10 cellular contexts compared by ENCODE assay signal in the genomic region with DNA sequence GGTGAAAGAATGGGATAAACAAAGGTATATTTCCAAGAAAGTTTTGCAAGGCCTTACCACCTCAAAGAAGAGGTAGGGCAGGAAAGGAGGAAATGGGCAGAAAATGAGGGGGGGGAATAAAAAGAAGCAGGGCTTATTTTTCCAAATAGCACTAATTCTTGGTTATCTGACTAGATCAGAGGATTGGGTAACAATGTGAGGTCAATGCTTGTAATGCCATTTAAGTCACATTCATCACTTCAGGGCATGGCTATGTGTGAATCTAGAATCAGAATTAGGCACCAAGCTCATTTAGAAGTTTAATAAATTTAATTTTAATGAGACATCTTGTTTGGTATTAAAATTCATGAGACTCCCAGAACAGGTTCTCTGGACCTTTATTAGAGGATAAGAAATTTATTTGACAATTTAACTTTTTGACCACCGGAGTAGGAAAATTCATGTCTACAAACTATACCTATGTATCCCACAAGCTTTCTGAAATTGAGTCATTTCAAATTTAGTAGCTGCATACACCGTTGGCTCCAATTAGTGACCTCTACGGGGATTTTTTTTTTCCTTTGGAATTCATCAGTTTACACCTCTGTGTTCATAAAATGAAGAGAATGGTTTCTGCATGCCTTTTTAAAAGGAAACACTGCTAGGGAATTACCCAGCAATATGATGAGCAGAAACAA. TPM values are rescaled to one million over a fixed set of nuclear protein-coding genes. Genes with fewer than 3 reads are reported as not detected.
A peak's percentile ranks its signal among the peaks of the same experiment; 100 is the strongest.
DNase-seq lines count a peak whose midpoint lies in the region; ATAC-seq and TF ChIP-seq lines count a peak whose summit lies in the region.
"Had no signal": no experiment of that assay in that cellular context is flagged by ENCODE, and none has a peak within 500 bp of the region (broad histone marks: within the 10 kb centered on the region; RNA-seq: fewer than 3 reads in every experiment).

No MANE protein-coding gene starts in this region.

- CTCF ChIA-PET in CD4-positive, alpha-beta memory T cell (lab: Charles Lee; ENCODE audit: partially characterized antibody), result interaction anchor here (1.8 kb wide), 1 partner anchor 11 kb away, joined by 5 read pairs; no protein-coding TSS in a partner anchor
- CTCF ChIA-PET in HCT116 (lab: Charles Lee), result interaction anchor here (1.2 kb wide), 1 partner anchor 14 kb away, joined by 4 read pairs; no protein-coding TSS in a partner anchor

- no peaks in the 10 kb centered on the region for H3K9me2 ChIP-seq in HCT116 (ENCODE audit: insufficient read depth)

- H3K9me3 Mint-ChIP-seq in CD4-positive, alpha-beta memory T cell, result peaks cover 0 to 7% (median 0%) of the 10 kb centered on the region in 8 donors
- no peaks in the 10 kb centered on the region for H3K9me3 Mint-ChIP-seq in nephron

- no peak overlapping the region for H3K9ac ChIP-seq in HCT116 (ENCODE audit: low read length)

- peaks cover 0 to 4% of the 10 kb centered on the region in 2 donors for H3K36me3 Mint-ChIP-seq in CD4-positive, alpha-beta memory T cell
- H3K36me3 Mint-ChIP-seq in nephron (ENCODE audit: low read depth), result peaks cover 9% of the 10 kb centered on the region

- DNase-seq in CD4-positive, alpha-beta memory T cell, result no peak
- DNase-seq in HCT116 (ENCODE audit: low read depth, low spot score), result no peak
- DNase-seq in body of pancreas, result no peak
- DNase-seq in right atrium auricular region (ENCODE audit: low spot score), result no peak
- DNase-seq in activated gamma-delta T cell (lab: John Stamatoyannopoulos, UW), result no peak
- no peak for DNase-seq in posterior vena cava (ENCODE audit: low spot score)
- DNase-seq: NCI-H2081 treated with DMSO at 0.1 percent for 48 hours had no signal

- H2AFZ ChIP-seq in HCT116 (ENCODE audit: low read depth, low read length, poor library complexity, severe bottlenecking), result no peak overlapping the region

- ATAC-seq in HCT116, result no peak
- no peak for ATAC-seq in body of pancreas
- no peak for ATAC-seq in HG03354 (IDR thresholded peaks at IDR 0.05; ENCODE audit: poor library complexity, severe bottlenecking, unreplicated experiment)

- no peaks in the 10 kb centered on the region for H4K20me1 ChIP-seq in HCT116 (ENCODE audit: insufficient read depth)

- no peaks in the 10 kb centered on the region for H3K27me3 Mint-ChIP-seq in CD4-positive, alpha-beta memory T cell
- H3K27me3 Mint-ChIP-seq in nephron (ENCODE audit: low read depth), result no peaks in the 10 kb centered on the region

- H3K4me1 Mint-ChIP-seq in CD4-positive, alpha-beta memory T cell, result peaks cover 17 to 51% (median 27%) of the 10 kb centered on the region in 4 donors
- peaks cover 32% of the 10 kb centered on the region for H3K4me1 Mint-ChIP-seq in nephron

- H3K4me1 ChIP-seq in CD4-positive, alpha-beta memory T cell (ENCODE audit: insufficient read depth, low read length), result peaks cover 16% of the 10 kb centered on the region
- H3K4me1 ChIP-seq in HCT116 (ENCODE audit: control insufficient read depth in 1 of 2, insufficient read depth in 2 of 2, low read length in 2 of 2) (peaks cover 0 to 3% of the 10 kb centered on the region in 2 experiments; a peak in 2 of 4 replicates), body of pancreas (peaks cover 19% of the 10 kb centered on the region), right atrium auricular region (peaks cover 0 to 6% of the 10 kb centered on the region in 2 donors)

- TF ChIP-seq POLR2A in HCT116 (IDR thresholded peaks at IDR 0.05; ENCODE audit: borderline replicate concordance, extremely low read depth, insufficient read depth, insufficient read length) (no peak), body of pancreas (IDR thresholded peaks at IDR 0.05) (no peak)

- peak overlapping the region in 7 of 8 donors; percentile 3 to 90 (median 51) for H3K4me3 Mint-ChIP-seq in CD4-positive, alpha-beta memory T cell
- H3K4me3 Mint-ChIP-seq in nephron, result peak overlapping the region; percentile 71 to 97 (median 74)

- TSS peak; percentile 43 for BruUV-seq in HCT116 (replicated peaks; lab: Mats Ljungman, UMichigan)

- H3K27me3 ChIP-seq in CD4-positive, alpha-beta memory T cell (ENCODE audit: insufficient read depth, low read length), result no peaks in the 10 kb centered on the region
- H3K27me3 ChIP-seq in HCT116 (ENCODE audit: insufficient read depth, low read length) (no peaks in the 10 kb centered on the region), body of pancreas (no peaks in the 10 kb centered on the region), right atrium auricular region (no peaks in the 10 kb centered on the region)
- H3K27me3 ChIP-seq: upper lobe of left lung had no signal

- TF ChIP-seq CTCF in HCT116 (IDR thresholded peaks at IDR 0.05 in 2 of 3, conservative IDR thresholded peaks at IDR 0.05 in 1 of 3; ENCODE audit: borderline replicate concordance in 1 of 3, insufficient read depth in 1 of 3, low read depth in 2 of 3, low read length in 2 of 3), result no peak
- no peak for TF ChIP-seq CTCF in body of pancreas (IDR thresholded peaks at IDR 0.05)
- no peak for TF ChIP-seq CTCF in nephron (IDR thresholded peaks at IDR 0.05; ENCODE audit: unreplicated experiment in 3 of 3)
- no peak for TF ChIP-seq CTCF in right atrium auricular region (IDR thresholded peaks at IDR 0.05)

- no peaks in the 10 kb centered on the region for H3K9me3 ChIP-seq in CD4-positive, alpha-beta memory T cell (ENCODE audit: control insufficient read depth in 1 of 2, low read length in 2 of 2)
- no peaks in the 10 kb centered on the region for H3K9me3 ChIP-seq in HCT116 (ENCODE audit: control insufficient read depth in 1 of 2, insufficient read depth in 1 of 2, low read depth in 1 of 2, low read length in 2 of 2)
- no peaks in the 10 kb centered on the region for H3K9me3 ChIP-seq in body of pancreas
- H3K9me3 ChIP-seq in right atrium auricular region, result peaks cover 0 to 7% of the 10 kb centered on the region in 2 donors
- H3K9me3 ChIP-seq: upper lobe of left lung had no signal

- no peaks in the 10 kb centered on the region for H3K36me3 ChIP-seq in CD4-positive, alpha-beta memory T cell (ENCODE audit: insufficient read depth, low read length)
- H3K36me3 ChIP-seq in HCT116 (ENCODE audit: control insufficient read depth in 1 of 2, insufficient read depth in 2 of 2, low read length in 2 of 2) (no peaks in the 10 kb centered on the region), body of pancreas (replicated peaks in 1 of 2; ENCODE audit: insufficient read depth in 1 of 2, low read depth in 2 of 2) (no peaks in the 10 kb centered on the region), right atrium auricular region (no peaks in the 10 kb centered on the region)
- H3K36me3 ChIP-seq: upper lobe of left lung had no signal

- TF ChIP-seq RAD21 in HCT116 (IDR thresholded peaks at IDR 0.05; ENCODE audit: low read depth), result no peak

- peak overlapping the region; percentile 11 to 94 (median 85) for H3K27ac Mint-ChIP-seq in CD4-positive, alpha-beta memory T cell
- H3K27ac Mint-ChIP-seq in nephron, result peak overlapping the region; percentile 23 to 91 (median 39)

- RAD21 ChIA-PET in HCT116 (lab: Charles Lee; ENCODE audit: low non-redundant PET in 1 of 2, low total read pairs in 2 of 2, uncharacterized antibody in 2 of 2, unreplicated experiment in 2 of 2), result no interaction called here

- 62 to 74% methylated on average over 3 of the region's 3 CpGs for WGBS in body of pancreas, 2 donors

- POLR2A ChIA-PET in CD4-positive, alpha-beta memory T cell (lab: Charles Lee; ENCODE audit: partially characterized antibody), result interaction anchor here (0.6 to 0.9 kb wide), 2 partner anchors 11 to 1974 kb away, joined by 3 to 4 read pairs; no protein-coding TSS in a partner anchor
- POLR2A ChIA-PET in HCT116 (lab: Charles Lee), result interaction anchor here (0.6 kb wide), 1 partner anchor 14 kb away, joined by 3 read pairs; no protein-coding TSS in a partner anchor

- H3K4me2 ChIP-seq in HCT116 (ENCODE audit: low read length), result peak overlapping the region; percentile 88

- intact Hi-C loops in CD4-positive, alpha-beta memory T cell (cut with micrococcal nuclease), result loop anchor here (5.0 kb wide), 1 partner anchor 781 kb away; a partner anchor contains a TSS
- intact Hi-C loops in HCT116 (cut with micrococcal nuclease), result no loop called here
- intact Hi-C loops in body of pancreas (cut with DNase I), result no loop called here
- intact Hi-C loops in posterior vena cava (cut with DNase I), result no loop called here

- H3K4me3 ChIP-seq in CD4-positive, alpha-beta memory T cell (ENCODE audit: low read length in 2 of 2), result no peak overlapping the region
- no peak overlapping the region for H3K4me3 ChIP-seq in HCT116 (replicated peaks in 1 of 2; ENCODE audit: low read depth in 1 of 2, low read length in 2 of 2)
- no peak overlapping the region for H3K4me3 ChIP-seq in body of pancreas
- H3K4me3 ChIP-seq in right atrium auricular region, result no peak overlapping the region

- no peak overlapping the region for H3K27ac ChIP-seq in CD4-positive, alpha-beta memory T cell (ENCODE audit: low read depth, low read length)
- H3K27ac ChIP-seq in HCT116 (ENCODE audit: low read depth, low read length) (no peak overlapping the region), body of pancreas (peak overlapping the region in 3 of 4 donors; percentile 88 to 92 (median 90)), right atrium auricular region (no peak overlapping the region)

- peaks cover 51% of the 10 kb centered on the region for H3K79me2 ChIP-seq in HCT116 (ENCODE audit: insufficient read depth, low read length)

TF ChIP-seq in HCT116, 20 proteins besides CTCF, POLR2A, EP300 and RAD21:
- TF ChIP-seq, protein P1, sequence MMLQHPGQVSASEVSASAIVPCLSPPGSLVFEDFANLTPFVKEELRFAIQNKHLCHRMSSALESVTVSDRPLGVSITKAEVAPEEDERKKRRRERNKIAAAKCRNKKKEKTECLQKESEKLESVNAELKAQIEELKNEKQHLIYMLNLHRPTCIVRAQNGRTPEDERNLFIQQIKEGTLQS (IDR thresholded peaks at IDR 0.05), result no peak
- TF ChIP-seq YY1 (IDR thresholded peaks at IDR 0.05; ENCODE audit: extremely low read depth, insufficient replicate concordance, low read depth, low read length) (no peak), SRF (IDR thresholded peaks at IDR 0.05; ENCODE audit: low read depth) (no peak), POLR2AphosphoS5 (IDR thresholded peaks at IDR 0.05; ENCODE audit: low read depth, low read length) (no peak), EGR1 (IDR thresholded peaks at IDR 0.05; ENCODE audit: low read depth) (no peak), SIN3A (IDR thresholded peaks at IDR 0.05; ENCODE audit: low read depth) (no peak)

RNA-seq across cellular contexts. Expression of a gene that starts 1.3 kb away (rescaled TPM):
- 1 to 10 TPM in 1 of 2 experiments, under 1 TPM in 1; 0.64 to 1.0 TPM for total RNA-seq in CD4-positive, alpha-beta memory T cell
- polyA plus RNA-seq in CD4-positive, alpha-beta memory T cell, result 1 to 10 TPM in 1 of 2 donors, under 1 TPM in 1; 0.04 to 1.7 TPM
- 0.54 TPM for total RNA-seq in HCT116 (2021; ENCODE audit: unreplicated experiment)
- 0.21 and 0.26 TPM in 2 replicates for polyA plus RNA-seq in HCT116 (2012)
- total RNA-seq in body of pancreas, result 1 to 10 TPM; 3.6 TPM
- total RNA-seq in right atrium auricular region, result 1 to 10 TPM; 6.2 to 7.0 TPM
- total RNA-seq in posterior vena cava, result 10 to 100 TPM; 13.7 to 16.1 TPM

RNA-seq across cellular contexts. Expression of a gene that starts 1.8 kb away (rescaled TPM):
- 10 to 100 TPM; 10.7 to 11.9 TPM for total RNA-seq in CD4-positive, alpha-beta memory T cell
- 10 to 100 TPM; 20.9 to 22.5 TPM for polyA plus RNA-seq in CD4-positive, alpha-beta memory T cell
- total RNA-seq in HCT116 (2021; ENCODE audit: unreplicated experiment) (20.3 TPM), body of pancreas (10 to 100 TPM; 15.8 to 41.9 TPM), right atrium auricular region (10 to 100 TPM; 17.2 to 27.0 TPM), posterior vena cava (10 to 100 TPM; 11.8 to 13.1 TPM)
- polyA plus RNA-seq in HCT116 (2012), result 10.2 and 13.3 TPM in 2 replicates

Comparison
In these comparisons a context has a peak if more than half of its experiments do, and no peak if none do; other contexts are left out.
1. H3K27ac ChIP-seq: peak in body of pancreas (3 of 4); none in CD4-positive, alpha-beta memory T cell (single experiment), HCT116 (single experiment) and right atrium auricular region (0 of 2).